11 cellular contexts compared by ENCODE assay signal in the genomic region with DNA sequence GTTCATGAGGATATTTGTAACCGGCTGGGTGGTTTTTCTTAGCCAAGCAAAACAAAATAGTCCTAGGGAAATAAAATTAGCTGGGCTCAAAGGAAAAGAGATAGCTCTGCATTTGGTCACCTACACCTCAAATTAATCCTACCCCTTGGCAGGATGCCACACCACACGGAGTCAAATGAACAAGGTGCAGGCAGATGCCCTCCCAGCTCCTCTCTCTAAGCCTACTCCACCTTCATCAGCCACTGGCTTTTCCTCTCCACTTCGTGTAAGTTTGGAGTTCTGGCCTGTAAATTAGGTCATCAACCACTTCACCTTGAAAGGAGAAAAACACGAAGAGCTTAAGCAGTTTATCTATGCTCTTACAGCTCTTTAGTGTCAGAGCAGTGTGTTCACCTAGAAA. TPM values are rescaled to one million over a fixed set of nuclear protein-coding genes. Genes with fewer than 3 reads are reported as not detected.
A peak's percentile ranks its signal among the peaks of the same experiment; 100 is the strongest.
DNase-seq lines count a peak whose midpoint lies in the region; ATAC-seq and TF ChIP-seq lines count a peak whose summit lies in the region.
"Had no signal": no experiment of that assay in that cellular context is flagged by ENCODE, and none has a peak within 500 bp of the region (broad histone marks: within the 10 kb centered on the region; RNA-seq: fewer than 3 reads in every experiment).

No MANE protein-coding gene starts in this region.

- no peaks in the 10 kb centered on the region for H3K9me3 ChIP-seq in CD4-positive, alpha-beta memory T cell (ENCODE audit: control insufficient read depth in 1 of 2, low read length in 2 of 2)
- H3K9me3 ChIP-seq in H9 (ENCODE audit: control insufficient read depth, low read depth, low read length) = no peaks in the 10 kb centered on the region
- no peaks in the 10 kb centered on the region for H3K9me3 ChIP-seq in mesenchymal stem cell (ENCODE audit: control insufficient read depth, low read length)
- no peaks in the 10 kb centered on the region for H3K9me3 ChIP-seq in sigmoid colon

- no peak overlapping the region for H3K14ac ChIP-seq in H9 (ENCODE audit: insufficient read depth, low read length)
- no peak overlapping the region for H3K14ac ChIP-seq in mesenchymal stem cell (ENCODE audit: low read length in 2 of 2)

- H3K4me3 ChIP-seq in CD4-positive, alpha-beta memory T cell (ENCODE audit: low read length in 2 of 2) = no peak overlapping the region
- H3K4me3 ChIP-seq in mesenchymal stem cell (ENCODE audit: insufficient read depth in 1 of 2, low read depth in 1 of 2, low read length in 2 of 2) = peak overlapping the region in 1 of 2 experiments; percentile 89
- peak overlapping the region in 1 of 4 donors; percentile 61 for H3K4me3 ChIP-seq in sigmoid colon

- H2AK5ac ChIP-seq in H9 (ENCODE audit: insufficient read length, low read length) (no peak overlapping the region), mesenchymal stem cell (ENCODE audit: low read length, severe bottlenecking) (no peak overlapping the region)

- H2BK5ac ChIP-seq in H9 (ENCODE audit: insufficient read length, low read length) (no peak overlapping the region), mesenchymal stem cell (ENCODE audit: low read depth, low read length, poor library complexity, severe bottlenecking) (no peak overlapping the region)

- no peak overlapping the region for H3K56ac ChIP-seq in H9 (ENCODE audit: insufficient read length, low read depth, low read length)

- H3K4me3 Mint-ChIP-seq in CD4-positive, alpha-beta memory T cell = peak overlapping the region in 6 of 8 donors; percentile 62 to 83 (median 78)
- H3K4me3 Mint-ChIP-seq in H9 = peak overlapping the region; percentile 79 to 87; a peak in 4 of 5 replicates
- peak overlapping the region; percentile 77 for H3K4me3 Mint-ChIP-seq in activated T-helper 17 cell treated with anti-CD3 and anti-CD28 coated beads, Interleukin-2, amount 50 U/mL, for 72 hours

- no peak overlapping the region for H3K27ac ChIP-seq in CD4-positive, alpha-beta memory T cell (ENCODE audit: low read depth, low read length)
- H3K27ac ChIP-seq in H9 (ENCODE audit: insufficient read length, low read depth, low read length) = no peak overlapping the region
- H3K27ac ChIP-seq in mesenchymal stem cell (ENCODE audit: low read length, poor library complexity, severe bottlenecking) = no peak overlapping the region
- H3K27ac ChIP-seq in sigmoid colon = no peak overlapping the region
- H3K27ac ChIP-seq: brain microvascular endothelial cell had no signal

- WGBS in H9 (ENCODE audit: extremely low coverage, insufficient read length, low lambda C conversion rate) = no CpG with 5 or more reads among the region's 4 CpGs
- 40% methylated on average over 4 of the region's 4 CpGs for WGBS in mesenchymal stem cell
- 33 to 51% methylated on average over 4 of the region's 4 CpGs for WGBS in sigmoid colon, 2 donors

- H3K4ac ChIP-seq in H9 (ENCODE audit: low read depth, low read length) (no peak overlapping the region), mesenchymal stem cell (ENCODE audit: low read depth in 1 of 2, low read length in 2 of 2) (no peak overlapping the region)

- no peaks in the 10 kb centered on the region for H3K9me3 Mint-ChIP-seq in CD4-positive, alpha-beta memory T cell
- H3K9me3 Mint-ChIP-seq in H9 = no peaks in the 10 kb centered on the region
- no peaks in the 10 kb centered on the region for H3K9me3 Mint-ChIP-seq in activated T-helper 17 cell treated with anti-CD3 and anti-CD28 coated beads, Interleukin-2, amount 50 U/mL, for 72 hours

- H3K9ac ChIP-seq in H9 (ENCODE audit: extremely low read depth, insufficient read length, low read length) (no peak overlapping the region), mesenchymal stem cell (ENCODE audit: low read length) (peak overlapping the region; percentile 90)

- TF ChIP-seq CTCF in H9 (conservative IDR thresholded peaks at IDR 0.05) (no peak), sigmoid colon (IDR thresholded peaks at IDR 0.05) (no peak)

- intact Hi-C loops in CD4-positive, alpha-beta memory T cell (cut with micrococcal nuclease) = no loop called here
- intact Hi-C loops in sigmoid colon (cut with DNase I) = no loop called here

- peaks cover 10% of the 10 kb centered on the region for H3K4me1 ChIP-seq in CD4-positive, alpha-beta memory T cell (ENCODE audit: insufficient read depth, low read length)
- no peaks in the 10 kb centered on the region; the same call in 1 of the 2 replicates for H3K4me1 ChIP-seq in H9 (ENCODE audit: insufficient read depth, low read length)
- H3K4me1 ChIP-seq in mesenchymal stem cell (ENCODE audit: control insufficient read depth, insufficient read depth, low read depth, low read length) = peaks cover 11% of the 10 kb centered on the region
- peaks cover 0 to 19% (median 9%) of the 10 kb centered on the region in 4 donors for H3K4me1 ChIP-seq in sigmoid colon

- POLR2A ChIA-PET in CD4-positive, alpha-beta memory T cell (lab: Charles Lee; ENCODE audit: partially characterized antibody) = no interaction called here

- no peak overlapping the region for H2AFZ ChIP-seq in H9 (ENCODE audit: low read length)
- no peak overlapping the region for H2AFZ ChIP-seq in mesenchymal stem cell (ENCODE audit: low read depth, low read length)

- H3K27me3 Mint-ChIP-seq in CD4-positive, alpha-beta memory T cell = peaks cover 27 to 36% of the 10 kb centered on the region in 2 donors
- peaks cover 36% of the 10 kb centered on the region for H3K27me3 Mint-ChIP-seq in H9 (ENCODE audit: low read depth)
- H3K27me3 Mint-ChIP-seq in activated T-helper 17 cell treated with anti-CD3 and anti-CD28 coated beads, Interleukin-2, amount 50 U/mL, for 72 hours = peaks cover 43% of the 10 kb centered on the region

- H3K23ac ChIP-seq in H9 (ENCODE audit: insufficient read length, low read depth, low read length) = no peak overlapping the region
- no peak overlapping the region for H3K23ac ChIP-seq in mesenchymal stem cell (ENCODE audit: low read length in 2 of 2)

- no peak overlapping the region for H3K27ac Mint-ChIP-seq in CD4-positive, alpha-beta memory T cell
- H3K27ac Mint-ChIP-seq in H9 = no peak overlapping the region
- no peak overlapping the region for H3K27ac Mint-ChIP-seq in activated T-helper 17 cell treated with anti-CD3 and anti-CD28 coated beads, Interleukin-2, amount 50 U/mL, for 72 hours

- peaks cover 9 to 21% (median 13%) of the 10 kb centered on the region in 4 donors for H3K4me1 Mint-ChIP-seq in CD4-positive, alpha-beta memory T cell
- H3K4me1 Mint-ChIP-seq in H9 = peaks cover 38 to 39% of the 10 kb centered on the region in 2 experiments
- H3K4me1 Mint-ChIP-seq in activated T-helper 17 cell treated with anti-CD3 and anti-CD28 coated beads, Interleukin-2, amount 50 U/mL, for 72 hours = peaks cover 11% of the 10 kb centered on the region

- DNase-seq in CD4-positive, alpha-beta memory T cell = no peak
- DNase-seq in H9 (no peak), mesenchymal stem cell (no peak), superior temporal gyrus (ENCODE audit: extremely low spot score) (no peak), sigmoid colon (no peak), occipital lobe (lab: John Stamatoyannopoulos, UW) (no peak)
- DNase-seq: activated CD4-positive, alpha-beta T cell treated with anti-CD3 and anti-CD28 coated beads, Interleukin-2, amount 50 U/mL, for 48 hours; brain microvascular endothelial cell had no signal

- H3K4me2 ChIP-seq in H9 (ENCODE audit: insufficient read depth, insufficient read length, low read length) (peak overlapping the region; percentile 76), mesenchymal stem cell (ENCODE audit: low read length, poor library complexity, severe bottlenecking) (no peak overlapping the region)

- peaks cover 13% of the 10 kb centered on the region for H3K23me2 ChIP-seq in H9 (ENCODE audit: insufficient read length, low read depth, low read length, poor library complexity, severe bottlenecking)

- no peak overlapping the region for H2BK15ac ChIP-seq in H9 (ENCODE audit: low read depth, low read length)
- H2BK15ac ChIP-seq in mesenchymal stem cell (ENCODE audit: low read depth, poor library complexity, severe bottlenecking) = no peak overlapping the region

- CTCF ChIA-PET in CD4-positive, alpha-beta memory T cell (lab: Charles Lee; ENCODE audit: partially characterized antibody) = interaction anchor here (1.4 kb wide), 1 partner anchor 95 kb away, joined by 4 read pairs; no protein-coding TSS in a partner anchor

- no peak overlapping the region for H4K91ac ChIP-seq in H9 (ENCODE audit: insufficient read length, low read depth, low read length)
- H4K91ac ChIP-seq in mesenchymal stem cell (ENCODE audit: low read length) = no peak overlapping the region

- no peak overlapping the region for H2BK20ac ChIP-seq in H9 (ENCODE audit: low read depth, low read length, poor library complexity, severe bottlenecking)

- no peak overlapping the region for H3T11ph ChIP-seq in H9 (ENCODE audit: low read length)

- peaks cover 5% of the 10 kb centered on the region for H3K27me3 ChIP-seq in CD4-positive, alpha-beta memory T cell (ENCODE audit: insufficient read depth, low read length)
- H3K27me3 ChIP-seq in H9 (ENCODE audit: insufficient read depth, low read length) (peaks cover 4% of the 10 kb centered on the region; the same call in 1 of the 2 replicates), mesenchymal stem cell (ENCODE audit: control insufficient read depth in 1 of 2, insufficient read depth in 1 of 2, low read length in 2 of 2) (no peaks in the 10 kb centered on the region), sigmoid colon (no peaks in the 10 kb centered on the region)
- H3K27me3 ChIP-seq: brain microvascular endothelial cell had no signal

- TF ChIP-seq POLR2A in sigmoid colon (IDR thresholded peaks at IDR 0.05) = no peak

- H2BK120ac ChIP-seq in H9 (ENCODE audit: low read depth, low read length, poor library complexity, severe bottlenecking) (no peak overlapping the region), mesenchymal stem cell (ENCODE audit: low read depth, low read length) (no peak overlapping the region)

- H3K79me1 ChIP-seq in H9 (ENCODE audit: insufficient read depth, low read depth, low read length, poor library complexity, severe bottlenecking) = no peaks in the 10 kb centered on the region
- no peaks in the 10 kb centered on the region for H3K79me1 ChIP-seq in mesenchymal stem cell (replicated peaks; ENCODE audit: low read length, poor library complexity, severe bottlenecking)

- no peak for TF ChIP-seq EP300 in sigmoid colon (IDR thresholded peaks at IDR 0.05)

- no peaks in the 10 kb centered on the region for H3K36me3 ChIP-seq in CD4-positive, alpha-beta memory T cell (ENCODE audit: insufficient read depth, low read length)
- H3K36me3 ChIP-seq in mesenchymal stem cell (ENCODE audit: control insufficient read depth in 1 of 2, insufficient read depth in 2 of 2, low read depth in 1 of 2, low read length in 2 of 2) = peaks cover 0 to 47% of the 10 kb centered on the region in 2 experiments
- H3K36me3 ChIP-seq in sigmoid colon = no peaks in the 10 kb centered on the region
- H3K36me3 ChIP-seq: brain microvascular endothelial cell had no signal

- no peaks in the 10 kb centered on the region for H4K20me1 ChIP-seq in H9 (ENCODE audit: control insufficient read depth, insufficient read depth, insufficient read length)

- H4K8ac ChIP-seq in H9 (replicated peaks; ENCODE audit: insufficient read length, low read depth, low read length) (no peak overlapping the region), mesenchymal stem cell (ENCODE audit: low read length) (no peak overlapping the region)

- no peak overlapping the region for H4K5ac ChIP-seq in H9 (ENCODE audit: insufficient read length, low read depth, low read length)

- H3K36me3 Mint-ChIP-seq in CD4-positive, alpha-beta memory T cell = no peaks in the 10 kb centered on the region
- H3K36me3 Mint-ChIP-seq in H9 (ENCODE audit: insufficient read depth in 1 of 3, low read depth in 3 of 3) = peaks cover 0 to 14% (median 0%) of the 10 kb centered on the region in 3 experiments; a peak in 6 of 7 replicates
- no peaks in the 10 kb centered on the region for H3K36me3 Mint-ChIP-seq in activated T-helper 17 cell treated with anti-CD3 and anti-CD28 coated beads, Interleukin-2, amount 50 U/mL, for 72 hours (ENCODE audit: low read depth)

- no peak for ATAC-seq in activated T-helper 17 cell treated with anti-CD3 and anti-CD28 coated beads, Interleukin-2, amount 50 U/mL, for 72 hours (replicated peaks)
- ATAC-seq in GM21529 (IDR thresholded peaks at IDR 0.05; ENCODE audit: unreplicated experiment) = no peak
- ATAC-seq: Panc1 had no signal

- H2BK12ac ChIP-seq in H9 (ENCODE audit: insufficient read length, low read depth, low read length) = no peak overlapping the region
- no peak overlapping the region for H2BK12ac ChIP-seq in mesenchymal stem cell (ENCODE audit: low read length in 2 of 2)

- H3K18ac ChIP-seq in H9 (ENCODE audit: insufficient read length, low read depth, low read length) (no peak overlapping the region), mesenchymal stem cell (ENCODE audit: low read depth in 1 of 2, low read length in 2 of 2) (no peak overlapping the region)

- H3K79me2 ChIP-seq in H9 (ENCODE audit: insufficient read depth, low read length) = no peaks in the 10 kb centered on the region

RNA-seq across cellular contexts. Expression of gene DDIT4L, which starts 1.4 kb away (rescaled TPM):
- not detected for total RNA-seq in CD4-positive, alpha-beta memory T cell
- under 1 TPM in 1 of 2 donors, not detected in 1; 0.32 TPM for polyA plus RNA-seq in CD4-positive, alpha-beta memory T cell
- total RNA-seq in H9 (2021) (2.1 TPM in 2 replicates), sigmoid colon (1 to 10 TPM; 1.5 to 6.1 (median 4.2) TPM), occipital lobe (0.16 TPM)
- 1 to 10 TPM; 1.8 to 3.5 TPM for total RNA-seq in activated T-helper 17 cell treated with anti-CD3 and anti-CD28 coated beads, Interleukin-2, amount 50 U/mL, for 72 hours
- polyA plus RNA-seq in mesenchymal stem cell (2013, experiment 1 of 2) = 3.3 TPM
- 3.3 TPM for polyA plus RNA-seq in mesenchymal stem cell (2013, experiment 2 of 2)
- 1 to 10 TPM in 1 of 3 donors, under 1 TPM in 1, not detected in 1; 0.60 to 1.3 TPM for polyA plus RNA-seq in sigmoid colon
